Comparison of ENCODE assay signal across 1 cellular context in the genomic region with DNA sequence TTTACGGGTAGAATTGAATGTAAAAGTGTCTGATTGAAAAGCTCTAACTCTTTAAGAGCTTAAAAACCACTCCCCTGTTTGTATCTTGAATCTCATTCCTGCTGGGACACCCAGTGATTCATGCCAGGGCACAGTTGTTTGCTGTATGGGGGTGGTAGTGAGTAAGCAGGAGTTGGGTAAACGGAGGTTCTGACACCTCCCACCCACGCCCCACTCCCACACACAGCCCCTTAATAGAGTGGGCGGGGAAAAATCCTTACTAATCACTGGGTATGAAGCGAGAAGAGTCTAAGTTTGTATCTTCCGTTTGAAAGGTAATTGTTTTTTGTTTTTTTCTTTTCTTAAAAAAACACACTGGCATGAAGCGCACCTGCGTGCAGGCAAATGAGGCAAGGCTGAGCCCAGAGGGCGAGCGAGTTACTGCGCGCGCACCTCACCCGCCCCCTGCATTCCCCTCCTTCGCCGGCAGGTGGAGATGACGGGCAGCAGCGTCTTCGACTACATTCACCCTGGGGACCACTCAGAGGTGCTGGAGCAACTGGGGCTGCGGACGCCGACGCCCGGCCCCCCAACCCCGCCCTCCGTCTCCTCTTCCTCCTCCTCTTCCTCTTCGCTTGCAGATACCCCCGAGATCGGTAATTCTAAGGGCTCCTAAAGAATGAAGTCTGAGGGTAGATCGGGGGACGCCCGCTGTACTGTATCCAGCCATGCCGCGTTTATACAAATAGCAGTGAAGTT.
TF ChIP-seq lines count a peak whose summit lies in the region.

No MANE protein-coding gene starts in this region.

TF ChIP-seq in HepG2, 621 proteins besides CTCF, POLR2A, EP300 and RAD21 (continued from another document and continues in another):
- TF ChIP-seq, protein P1, sequence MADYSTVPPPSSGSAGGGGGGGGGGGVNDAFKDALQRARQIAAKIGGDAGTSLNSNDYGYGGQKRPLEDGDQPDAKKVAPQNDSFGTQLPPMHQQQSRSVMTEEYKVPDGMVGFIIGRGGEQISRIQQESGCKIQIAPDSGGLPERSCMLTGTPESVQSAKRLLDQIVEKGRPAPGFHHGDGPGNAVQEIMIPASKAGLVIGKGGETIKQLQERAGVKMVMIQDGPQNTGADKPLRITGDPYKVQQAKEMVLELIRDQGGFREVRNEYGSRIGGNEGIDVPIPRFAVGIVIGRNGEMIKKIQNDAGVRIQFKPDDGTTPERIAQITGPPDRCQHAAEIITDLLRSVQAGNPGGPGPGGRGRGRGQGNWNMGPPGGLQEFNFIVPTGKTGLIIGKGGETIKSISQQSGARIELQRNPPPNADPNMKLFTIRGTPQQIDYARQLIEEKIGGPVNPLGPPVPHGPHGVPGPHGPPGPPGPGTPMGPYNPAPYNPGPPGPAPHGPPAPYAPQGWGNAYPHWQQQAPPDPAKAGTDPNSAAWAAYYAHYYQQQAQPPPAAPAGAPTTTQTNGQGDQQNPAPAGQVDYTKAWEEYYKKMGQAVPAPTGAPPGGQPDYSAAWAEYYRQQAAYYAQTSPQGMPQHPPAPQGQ (CRISPR knock-in tag; IDR thresholded peaks at IDR 0.05; ENCODE audit: borderline replicate concordance) = no peak
- TF ChIP-seq ZNF841 (CRISPR knock-in tag; IDR thresholded peaks at IDR 0.05; ENCODE audit: borderline replicate concordance) = no peak
- TF ChIP-seq KLF11 (CRISPR knock-in tag; IDR thresholded peaks at IDR 0.05) = 0 out of 2 replicates have a peak, but pooled peaks have one; percentile 40
- no peak for TF ChIP-seq TSC22D2 (CRISPR knock-in tag; IDR thresholded peaks at IDR 0.05; ENCODE audit: borderline replicate concordance)
- no peak for TF ChIP-seq RORA (CRISPR knock-in tag; IDR thresholded peaks at IDR 0.05)
- no peak for TF ChIP-seq ZNF12 (CRISPR knock-in tag; IDR thresholded peaks at IDR 0.05)
- TF ChIP-seq PHF21A (CRISPR knock-in tag; IDR thresholded peaks at IDR 0.05) = peak; percentile 43; the same call in 1 of the 2 replicates
- TF ChIP-seq, protein P2, sequence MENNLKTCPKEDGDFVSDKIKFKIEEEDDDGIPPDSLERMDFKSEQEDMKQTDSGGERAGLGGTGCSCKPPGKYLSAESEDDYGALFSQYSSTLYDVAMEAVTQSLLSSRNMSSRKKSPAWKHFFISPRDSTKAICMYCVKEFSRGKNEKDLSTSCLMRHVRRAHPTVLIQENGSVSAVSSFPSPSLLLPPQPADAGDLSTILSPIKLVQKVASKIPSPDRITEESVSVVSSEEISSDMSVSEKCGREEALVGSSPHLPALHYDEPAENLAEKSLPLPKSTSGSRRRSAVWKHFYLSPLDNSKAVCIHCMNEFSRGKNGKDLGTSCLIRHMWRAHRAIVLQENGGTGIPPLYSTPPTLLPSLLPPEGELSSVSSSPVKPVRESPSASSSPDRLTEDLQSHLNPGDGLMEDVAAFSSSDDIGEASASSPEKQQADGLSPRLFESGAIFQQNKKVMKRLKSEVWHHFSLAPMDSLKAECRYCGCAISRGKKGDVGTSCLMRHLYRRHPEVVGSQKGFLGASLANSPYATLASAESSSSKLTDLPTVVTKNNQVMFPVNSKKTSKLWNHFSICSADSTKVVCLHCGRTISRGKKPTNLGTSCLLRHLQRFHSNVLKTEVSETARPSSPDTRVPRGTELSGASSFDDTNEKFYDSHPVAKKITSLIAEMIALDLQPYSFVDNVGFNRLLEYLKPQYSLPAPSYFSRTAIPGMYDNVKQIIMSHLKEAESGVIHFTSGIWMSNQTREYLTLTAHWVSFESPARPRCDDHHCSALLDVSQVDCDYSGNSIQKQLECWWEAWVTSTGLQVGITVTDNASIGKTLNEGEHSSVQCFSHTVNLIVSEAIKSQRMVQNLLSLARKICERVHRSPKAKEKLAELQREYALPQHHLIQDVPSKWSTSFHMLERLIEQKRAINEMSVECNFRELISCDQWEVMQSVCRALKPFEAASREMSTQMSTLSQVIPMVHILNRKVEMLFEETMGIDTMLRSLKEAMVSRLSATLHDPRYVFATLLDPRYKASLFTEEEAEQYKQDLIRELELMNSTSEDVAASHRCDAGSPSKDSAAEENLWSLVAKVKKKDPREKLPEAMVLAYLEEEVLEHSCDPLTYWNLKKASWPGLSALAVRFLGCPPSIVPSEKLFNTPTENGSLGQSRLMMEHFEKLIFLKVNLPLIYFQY (CRISPR knock-in tag; IDR thresholded peaks at IDR 0.05; ENCODE audit: borderline replicate concordance) = no peak
- no peak for TF ChIP-seq LCORL (IDR thresholded peaks at IDR 0.05)
- TF ChIP-seq LCORL (CRISPR knock-in tag; IDR thresholded peaks at IDR 0.05) = 0 out of 2 replicates have a peak, but pooled peaks have one; percentile 26
- TF ChIP-seq ZNF547 (CRISPR knock-in tag; IDR thresholded peaks at IDR 0.05) = 0 out of 2 replicates have a peak, but pooled peaks have one; percentile 13
- TF ChIP-seq, protein P3, sequence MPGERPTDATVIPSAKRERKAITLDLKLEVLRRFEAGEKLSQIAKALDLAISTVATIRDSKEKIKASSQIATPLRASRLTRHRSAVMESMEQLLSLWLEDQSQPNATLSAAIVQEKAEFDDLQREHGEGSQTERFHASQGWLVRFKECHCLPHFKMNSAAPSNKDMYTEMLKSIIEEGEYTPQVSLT (CRISPR knock-in tag; IDR thresholded peaks at IDR 0.05; ENCODE audit: borderline replicate concordance, low read depth) = no peak
- TF ChIP-seq ZNF460 (CRISPR knock-in tag; IDR thresholded peaks at IDR 0.05; ENCODE audit: borderline replicate concordance) = no peak
- no peak for TF ChIP-seq SOX13 (IDR thresholded peaks at IDR 0.05)
- TF ChIP-seq SOX13 (CRISPR knock-in tag; conservative IDR thresholded peaks at IDR 0.05 in 1 of 2, IDR thresholded peaks at IDR 0.05 in 1 of 2) = no peak
- TF ChIP-seq, protein P4, sequence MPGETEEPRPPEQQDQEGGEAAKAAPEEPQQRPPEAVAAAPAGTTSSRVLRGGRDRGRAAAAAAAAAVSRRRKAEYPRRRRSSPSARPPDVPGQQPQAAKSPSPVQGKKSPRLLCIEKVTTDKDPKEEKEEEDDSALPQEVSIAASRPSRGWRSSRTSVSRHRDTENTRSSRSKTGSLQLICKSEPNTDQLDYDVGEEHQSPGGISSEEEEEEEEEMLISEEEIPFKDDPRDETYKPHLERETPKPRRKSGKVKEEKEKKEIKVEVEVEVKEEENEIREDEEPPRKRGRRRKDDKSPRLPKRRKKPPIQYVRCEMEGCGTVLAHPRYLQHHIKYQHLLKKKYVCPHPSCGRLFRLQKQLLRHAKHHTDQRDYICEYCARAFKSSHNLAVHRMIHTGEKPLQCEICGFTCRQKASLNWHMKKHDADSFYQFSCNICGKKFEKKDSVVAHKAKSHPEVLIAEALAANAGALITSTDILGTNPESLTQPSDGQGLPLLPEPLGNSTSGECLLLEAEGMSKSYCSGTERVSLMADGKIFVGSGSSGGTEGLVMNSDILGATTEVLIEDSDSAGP (CRISPR knock-in tag; IDR thresholded peaks at IDR 0.05; ENCODE audit: borderline replicate concordance) = peak; percentile 66; the same call in 1 of the 2 replicates
- no peak for TF ChIP-seq FOXC1 (CRISPR knock-in tag; IDR thresholded peaks at IDR 0.05; ENCODE audit: borderline replicate concordance)
- no peak for TF ChIP-seq MBNL3 (CRISPR knock-in tag; conservative IDR thresholded peaks at IDR 0.05)
- TF ChIP-seq SP5 (CRISPR knock-in tag; IDR thresholded peaks at IDR 0.05; ENCODE audit: borderline replicate concordance, low read depth) = peak; percentile 87
- TF ChIP-seq, protein P5, sequence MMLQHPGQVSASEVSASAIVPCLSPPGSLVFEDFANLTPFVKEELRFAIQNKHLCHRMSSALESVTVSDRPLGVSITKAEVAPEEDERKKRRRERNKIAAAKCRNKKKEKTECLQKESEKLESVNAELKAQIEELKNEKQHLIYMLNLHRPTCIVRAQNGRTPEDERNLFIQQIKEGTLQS (CRISPR knock-in tag; IDR thresholded peaks at IDR 0.05) = no peak
- TF ChIP-seq, protein P6, sequence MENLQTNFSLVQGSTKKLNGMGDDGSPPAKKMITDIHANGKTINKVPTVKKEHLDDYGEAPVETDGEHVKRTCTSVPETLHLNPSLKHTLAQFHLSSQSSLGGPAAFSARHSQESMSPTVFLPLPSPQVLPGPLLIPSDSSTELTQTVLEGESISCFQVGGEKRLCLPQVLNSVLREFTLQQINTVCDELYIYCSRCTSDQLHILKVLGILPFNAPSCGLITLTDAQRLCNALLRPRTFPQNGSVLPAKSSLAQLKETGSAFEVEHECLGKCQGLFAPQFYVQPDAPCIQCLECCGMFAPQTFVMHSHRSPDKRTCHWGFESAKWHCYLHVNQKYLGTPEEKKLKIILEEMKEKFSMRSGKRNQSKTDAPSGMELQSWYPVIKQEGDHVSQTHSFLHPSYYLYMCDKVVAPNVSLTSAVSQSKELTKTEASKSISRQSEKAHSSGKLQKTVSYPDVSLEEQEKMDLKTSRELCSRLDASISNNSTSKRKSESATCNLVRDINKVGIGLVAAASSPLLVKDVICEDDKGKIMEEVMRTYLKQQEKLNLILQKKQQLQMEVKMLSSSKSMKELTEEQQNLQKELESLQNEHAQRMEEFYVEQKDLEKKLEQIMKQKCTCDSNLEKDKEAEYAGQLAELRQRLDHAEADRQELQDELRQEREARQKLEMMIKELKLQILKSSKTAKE (CRISPR knock-in tag; IDR thresholded peaks at IDR 0.05; ENCODE audit: borderline replicate concordance) = no peak
- TF ChIP-seq, protein P7, sequence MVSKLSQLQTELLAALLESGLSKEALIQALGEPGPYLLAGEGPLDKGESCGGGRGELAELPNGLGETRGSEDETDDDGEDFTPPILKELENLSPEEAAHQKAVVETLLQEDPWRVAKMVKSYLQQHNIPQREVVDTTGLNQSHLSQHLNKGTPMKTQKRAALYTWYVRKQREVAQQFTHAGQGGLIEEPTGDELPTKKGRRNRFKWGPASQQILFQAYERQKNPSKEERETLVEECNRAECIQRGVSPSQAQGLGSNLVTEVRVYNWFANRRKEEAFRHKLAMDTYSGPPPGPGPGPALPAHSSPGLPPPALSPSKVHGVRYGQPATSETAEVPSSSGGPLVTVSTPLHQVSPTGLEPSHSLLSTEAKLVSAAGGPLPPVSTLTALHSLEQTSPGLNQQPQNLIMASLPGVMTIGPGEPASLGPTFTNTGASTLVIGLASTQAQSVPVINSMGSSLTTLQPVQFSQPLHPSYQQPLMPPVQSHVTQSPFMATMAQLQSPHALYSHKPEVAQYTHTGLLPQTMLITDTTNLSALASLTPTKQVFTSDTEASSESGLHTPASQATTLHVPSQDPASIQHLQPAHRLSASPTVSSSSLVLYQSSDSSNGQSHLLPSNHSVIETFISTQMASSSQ (IDR thresholded peaks at IDR 0.05; ENCODE audit: low read depth) = no peak
- TF ChIP-seq, protein P7 (CRISPR knock-in tag; IDR thresholded peaks at IDR 0.05; ENCODE audit: borderline replicate concordance) = no peak
- TF ChIP-seq SKI (IDR thresholded peaks at IDR 0.05; ENCODE audit: partially characterized antibody) = no peak
- 0 out of 2 replicates have a peak, but pooled peaks have one; percentile 15 for TF ChIP-seq MIXL1 (CRISPR knock-in tag; IDR thresholded peaks at IDR 0.05)
- no peak for TF ChIP-seq KMT2B (CRISPR knock-in tag; IDR thresholded peaks at IDR 0.05)
- TF ChIP-seq, protein P8, sequence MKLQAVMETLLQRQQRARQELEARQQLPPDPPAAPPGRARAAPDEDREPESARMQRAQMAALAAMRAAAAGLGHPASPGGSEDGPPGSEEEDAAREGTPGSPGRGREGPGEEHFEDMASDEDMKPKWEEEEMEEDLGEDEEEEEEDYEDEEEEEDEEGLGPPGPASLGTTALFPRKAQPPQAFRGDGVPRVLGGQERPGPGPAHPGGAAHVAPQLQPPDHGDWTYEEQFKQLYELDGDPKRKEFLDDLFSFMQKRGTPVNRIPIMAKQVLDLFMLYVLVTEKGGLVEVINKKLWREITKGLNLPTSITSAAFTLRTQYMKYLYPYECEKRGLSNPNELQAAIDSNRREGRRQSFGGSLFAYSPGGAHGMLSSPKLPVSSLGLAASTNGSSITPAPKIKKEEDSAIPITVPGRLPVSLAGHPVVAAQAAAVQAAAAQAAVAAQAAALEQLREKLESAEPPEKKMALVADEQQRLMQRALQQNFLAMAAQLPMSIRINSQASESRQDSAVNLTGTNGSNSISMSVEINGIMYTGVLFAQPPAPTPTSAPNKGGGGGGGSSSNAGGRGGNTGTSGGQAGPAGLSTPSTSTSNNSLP (IDR thresholded peaks at IDR 0.05; ENCODE audit: low read depth, low read length) = no peak
- no peak for TF ChIP-seq ZNF430 (CRISPR knock-in tag; IDR thresholded peaks at IDR 0.05)
- TF ChIP-seq, protein P9, sequence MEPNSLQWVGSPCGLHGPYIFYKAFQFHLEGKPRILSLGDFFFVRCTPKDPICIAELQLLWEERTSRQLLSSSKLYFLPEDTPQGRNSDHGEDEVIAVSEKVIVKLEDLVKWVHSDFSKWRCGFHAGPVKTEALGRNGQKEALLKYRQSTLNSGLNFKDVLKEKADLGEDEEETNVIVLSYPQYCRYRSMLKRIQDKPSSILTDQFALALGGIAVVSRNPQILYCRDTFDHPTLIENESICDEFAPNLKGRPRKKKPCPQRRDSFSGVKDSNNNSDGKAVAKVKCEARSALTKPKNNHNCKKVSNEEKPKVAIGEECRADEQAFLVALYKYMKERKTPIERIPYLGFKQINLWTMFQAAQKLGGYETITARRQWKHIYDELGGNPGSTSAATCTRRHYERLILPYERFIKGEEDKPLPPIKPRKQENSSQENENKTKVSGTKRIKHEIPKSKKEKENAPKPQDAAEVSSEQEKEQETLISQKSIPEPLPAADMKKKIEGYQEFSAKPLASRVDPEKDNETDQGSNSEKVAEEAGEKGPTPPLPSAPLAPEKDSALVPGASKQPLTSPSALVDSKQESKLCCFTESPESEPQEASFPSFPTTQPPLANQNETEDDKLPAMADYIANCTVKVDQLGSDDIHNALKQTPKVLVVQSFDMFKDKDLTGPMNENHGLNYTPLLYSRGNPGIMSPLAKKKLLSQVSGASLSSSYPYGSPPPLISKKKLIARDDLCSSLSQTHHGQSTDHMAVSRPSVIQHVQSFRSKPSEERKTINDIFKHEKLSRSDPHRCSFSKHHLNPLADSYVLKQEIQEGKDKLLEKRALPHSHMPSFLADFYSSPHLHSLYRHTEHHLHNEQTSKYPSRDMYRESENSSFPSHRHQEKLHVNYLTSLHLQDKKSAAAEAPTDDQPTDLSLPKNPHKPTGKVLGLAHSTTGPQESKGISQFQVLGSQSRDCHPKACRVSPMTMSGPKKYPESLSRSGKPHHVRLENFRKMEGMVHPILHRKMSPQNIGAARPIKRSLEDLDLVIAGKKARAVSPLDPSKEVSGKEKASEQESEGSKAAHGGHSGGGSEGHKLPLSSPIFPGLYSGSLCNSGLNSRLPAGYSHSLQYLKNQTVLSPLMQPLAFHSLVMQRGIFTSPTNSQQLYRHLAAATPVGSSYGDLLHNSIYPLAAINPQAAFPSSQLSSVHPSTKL (CRISPR knock-in tag; IDR thresholded peaks at IDR 0.05) = peak; percentile 39; the same call in 1 of the 2 replicates
- TF ChIP-seq, protein P10, sequence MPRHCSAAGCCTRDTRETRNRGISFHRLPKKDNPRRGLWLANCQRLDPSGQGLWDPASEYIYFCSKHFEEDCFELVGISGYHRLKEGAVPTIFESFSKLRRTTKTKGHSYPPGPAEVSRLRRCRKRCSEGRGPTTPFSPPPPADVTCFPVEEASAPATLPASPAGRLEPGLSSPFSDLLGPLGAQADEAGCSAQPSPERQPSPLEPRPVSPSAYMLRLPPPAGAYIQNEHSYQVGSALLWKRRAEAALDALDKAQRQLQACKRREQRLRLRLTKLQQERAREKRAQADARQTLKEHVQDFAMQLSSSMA (CRISPR knock-in tag; IDR thresholded peaks at IDR 0.05) = no peak
